In the genomic region with DNA sequence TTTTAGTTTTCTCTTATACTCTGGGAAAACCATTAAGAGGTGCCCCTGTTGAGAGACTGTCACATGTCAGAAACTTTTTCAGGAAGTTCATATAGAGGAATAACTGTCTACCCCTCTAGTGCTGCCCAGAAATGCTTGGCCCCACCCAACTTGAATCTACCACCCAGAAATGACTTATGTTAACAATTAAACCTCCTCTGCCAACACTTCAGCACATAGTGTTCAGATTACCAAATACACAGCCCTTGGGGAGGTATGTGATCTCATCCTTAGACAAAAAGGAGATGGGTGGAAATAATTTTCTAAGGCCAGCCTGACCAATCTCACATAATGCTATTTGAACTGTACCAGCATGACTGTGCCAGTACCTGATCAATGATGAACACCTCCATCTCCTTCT, we compare ENCODE assay signal across 18 cellular contexts. TPM values are rescaled to one million over a fixed set of nuclear protein-coding genes. Genes with fewer than 3 reads are reported as not detected.
"Had no signal": no experiment of that assay in that cellular context is flagged by ENCODE, and none has a peak within 500 bp of the region (broad histone marks: within the 10 kb centered on the region; RNA-seq: fewer than 3 reads in every experiment).

No MANE protein-coding gene starts in this region.

- H3K27ac ChIP-seq: esophagus squamous epithelium, right lobe of liver, SJSA1, stomach had no signal

- H3K36me3 ChIP-seq: esophagus squamous epithelium, right lobe of liver, SJSA1, stomach had no signal

- H3K27me3 ChIP-seq: esophagus squamous epithelium, right lobe of liver, SJSA1, stomach had no signal

- DNase-seq: activated CD4-positive, alpha-beta T cell treated with anti-CD3 and anti-CD28 coated beads for 1 hour; activated CD4-positive, alpha-beta T cell treated with anti-CD3 and anti-CD28 coated beads, Interleukin-2, amount 50 U/mL, for 48 hours; activated naive CD4-positive, alpha-beta T cell treated with anti-CD3 and anti-CD28 coated beads for 36 hours; activated naive CD8-positive, alpha-beta T cell treated with anti-CD3 and anti-CD28 coated beads, Interleukin-2, amount 50 U/mL, for 24 hours; cortex of kidney; effector CD4-positive, alpha-beta T cell; esophagus squamous epithelium; hippocampal formation; kidney; right lobe of liver; stimulated activated CD4-positive, alpha-beta T cell treated with anti-CD3 and anti-CD28 coated beads, Interleukin-1b, Interleukin-23, amount 100 ng/mL, for 48 hours; stomach; SW 1271 had no signal

- H3K4me1 ChIP-seq: esophagus squamous epithelium, right lobe of liver, SJSA1, stomach had no signal

- H3K4me3 ChIP-seq: esophagus squamous epithelium, right lobe of liver, SJSA1, stomach had no signal

- H3K9me3 ChIP-seq: esophagus squamous epithelium, right lobe of liver, SJSA1, stomach had no signal

- ATAC-seq: activated naive CD8-positive, alpha-beta T cell treated with anti-CD3 and anti-CD28 coated beads, Interleukin-2, amount 50 U/mL, for 24 hours; right lobe of liver had no signal

RNA-seq across cellular contexts. Expression of a gene that starts 35.6 kb away (rescaled TPM):
- total RNA-seq: natural killer cell treated with Interleukin-12 subunit alpha and Interleukin-12 subunit beta and Interleukin-15 and Interleukin-18, amount 100 ng/mL, for 72 hours; right lobe of liver had no signal
- polyA plus RNA-seq: liver had no signal

RNA-seq across cellular contexts. Expression of a gene that starts 47.6 kb away (rescaled TPM):
- total RNA-seq: activated naive CD4-positive, alpha-beta T cell treated with anti-CD3 and anti-CD28 coated beads for 36 hours; activated T-helper 2 cell treated with anti-CD3 and anti-CD28 coated beads, Interferon-gamma antibody, Interleukin-2, Interleukin-4, amounts not matched to agents 10 μg/mL and 5 μg/mL and 100 μg/mL, durations not matched to agents 14 hours and 24 hours and 36 hours; esophagus squamous epithelium; mesenteric fat pad; natural killer cell treated with Interleukin-12 subunit alpha and Interleukin-12 subunit beta and Interleukin-15 and Interleukin-18, amount 100 ng/mL, for 72 hours; right lobe of liver had no signal
- polyA plus RNA-seq: liver had no signal
